Comparison of ENCODE assay signal across 28 cellular contexts in genomic region chr10:30503700-30504462, GRCh38.
DNase-seq lines count a peak whose midpoint lies in the region; ATAC-seq and TF ChIP-seq lines count a peak whose summit lies in the region.
"Had no signal": no experiment of that assay in that cellular context is flagged by ENCODE, and none has a peak within 500 bp of the region (broad histone marks: within the 10 kb centered on the region; RNA-seq: fewer than 3 reads in every experiment).

No MANE protein-coding gene starts in this region.

- H3K9ac ChIP-seq in OCI-LY1 (ENCODE audit: low read length) = no peak overlapping the region
- H3K9ac ChIP-seq in neural progenitor cell = no peak overlapping the region

- peak overlapping the region; percentile 64 for H3K27ac Mint-ChIP-seq in activated CD8-positive, alpha-beta memory T cell treated with anti-CD3 and anti-CD28 coated beads, Interleukin-2, amount 10 ng/mL, durations not matched to agents 7 days and 5 days
- peak overlapping the region; percentile 86 for H3K27ac Mint-ChIP-seq in central memory CD8-positive, alpha-beta T cell (ENCODE audit: low read depth)
- peak overlapping the region; percentile 1 for H3K27ac Mint-ChIP-seq in neural progenitor cell
- H3K27ac Mint-ChIP-seq: activated T-helper 17 cell treated with anti-CD3 and anti-CD28 coated beads, Interleukin-2, amount 50 U/mL, for 72 hours had no signal

- no peaks in the 10 kb centered on the region for H3K9me3 Mint-ChIP-seq in activated CD8-positive, alpha-beta memory T cell treated with anti-CD3 and anti-CD28 coated beads, Interleukin-2, amount 10 ng/mL, durations not matched to agents 7 days and 5 days (ENCODE audit: low read depth)
- H3K9me3 Mint-ChIP-seq in central memory CD8-positive, alpha-beta T cell = no peaks in the 10 kb centered on the region
- H3K9me3 Mint-ChIP-seq in neural progenitor cell = no peaks in the 10 kb centered on the region
- H3K9me3 Mint-ChIP-seq: activated naive CD8-positive, alpha-beta T cell treated with anti-CD3 and anti-CD28 coated beads, Interleukin-2, amount 50 U/mL, for 24 hours; activated T-helper 17 cell treated with anti-CD3 and anti-CD28 coated beads, Interleukin-2, amount 50 U/mL, for 72 hours had no signal

- H3K4me1 ChIP-seq in OCI-LY1 (ENCODE audit: insufficient read depth, low read length, severe bottlenecking) (peaks cover 82% of the 10 kb centered on the region), neural progenitor cell (no peaks in the 10 kb centered on the region)
- H3K4me1 ChIP-seq: body of pancreas, HAP-1, vagina had no signal

- CTCF ChIA-PET in activated CD8-positive, alpha-beta memory T cell treated with anti-CD3 and anti-CD28 coated beads, Interleukin-2, amount 10 ng/mL, durations not matched to agents 7 days and 5 days (lab: Charles Lee) = interaction anchor here (1.0 to 1.5 kb wide), 5 partner anchors 16 to 78 kb away, joined by 3 to 7 read pairs (median 3); no protein-coding TSS in a partner anchor

- H2AFZ ChIP-seq in OCI-LY1 (ENCODE audit: low read length) (no peak overlapping the region), neural progenitor cell (replicated peaks) (no peak overlapping the region)

- H4K20me1 ChIP-seq in OCI-LY1 (ENCODE audit: insufficient read depth, low read length) (no peaks in the 10 kb centered on the region), neural progenitor cell (ENCODE audit: low read depth) (no peaks in the 10 kb centered on the region)

- ATAC-seq in activated CD8-positive, alpha-beta memory T cell treated with anti-CD3 and anti-CD28 coated beads, Interleukin-2, amount 10 ng/mL, durations not matched to agents 7 days and 5 days = no peak
- no peak for ATAC-seq in central memory CD8-positive, alpha-beta T cell (replicated peaks; ENCODE audit: extremely low read depth, poor library complexity, severe bottlenecking)
- no peak for ATAC-seq in GM19467 (IDR thresholded peaks at IDR 0.05; ENCODE audit: unreplicated experiment)
- no peak for ATAC-seq in GM19324 (IDR thresholded peaks at IDR 0.05; ENCODE audit: low FRiP score, unreplicated experiment)
- ATAC-seq: activated naive CD8-positive, alpha-beta T cell treated with anti-CD3 and anti-CD28 coated beads, Interleukin-2, amount 50 U/mL, for 24 hours; activated T-helper 17 cell treated with anti-CD3 and anti-CD28 coated beads, Interleukin-2, amount 50 U/mL, for 72 hours; body of pancreas had no signal

- TF ChIP-seq CTCF in OCI-LY1 (IDR thresholded peaks at IDR 0.05; ENCODE audit: low read length) = no peak
- TF ChIP-seq CTCF in neural progenitor cell (IDR thresholded peaks at IDR 0.05) = no peak

- H3K79me2 ChIP-seq in OCI-LY1 (ENCODE audit: insufficient read depth, low read length) (no peaks in the 10 kb centered on the region), neural progenitor cell (ENCODE audit: low read depth) (no peaks in the 10 kb centered on the region)

- no peaks in the 10 kb centered on the region for H3F3A ChIP-seq in OCI-LY1 (ENCODE audit: insufficient read depth, low read length)
- no peaks in the 10 kb centered on the region for H3F3A ChIP-seq in neural progenitor cell (ENCODE audit: low read depth)

- peaks cover 7% of the 10 kb centered on the region for H3K36me3 Mint-ChIP-seq in activated CD8-positive, alpha-beta memory T cell treated with anti-CD3 and anti-CD28 coated beads, Interleukin-2, amount 10 ng/mL, durations not matched to agents 7 days and 5 days
- H3K36me3 Mint-ChIP-seq in central memory CD8-positive, alpha-beta T cell (ENCODE audit: insufficient read depth) = peaks cover 7% of the 10 kb centered on the region
- no peaks in the 10 kb centered on the region for H3K36me3 Mint-ChIP-seq in neural progenitor cell

- H3K4me3 Mint-ChIP-seq in activated CD8-positive, alpha-beta memory T cell treated with anti-CD3 and anti-CD28 coated beads, Interleukin-2, amount 10 ng/mL, durations not matched to agents 7 days and 5 days = no peak overlapping the region
- H3K4me3 Mint-ChIP-seq in central memory CD8-positive, alpha-beta T cell = peak overlapping the region; percentile 48
- no peak overlapping the region for H3K4me3 Mint-ChIP-seq in neural progenitor cell

- no peak for DNase-seq in activated CD8-positive, alpha-beta memory T cell treated with anti-CD3 and anti-CD28 coated beads, Interleukin-2, amount 10 ng/mL, durations not matched to agents 7 days and 5 days
- DNase-seq in activated CD8-positive, alpha-beta memory T cell treated with anti-CD3 and anti-CD28 coated beads for 24 hours = no peak
- no peak for DNase-seq in central memory CD8-positive, alpha-beta T cell (ENCODE audit: low spot score in 2 of 2)
- DNase-seq in neural progenitor cell (ENCODE audit: low spot score) = no peak
- DNase-seq in NCI-H510A (lab: John Stamatoyannopoulos, UW) = no peak
- DNase-seq: activated naive CD8-positive, alpha-beta T cell treated with anti-CD3 and anti-CD28 coated beads, Interleukin-2, amount 50 U/mL, for 24 hours; body of pancreas; DMS 273 treated with DMSO at 0.1 percent for 48 hours; effector memory CD4-positive, alpha-beta T cell; esophagus squamous epithelium; Kasumi-1; kidney; lower lobe of right lung; NCI-H1092 treated with DMSO at 0.1 percent for 48 hours; NCI-H2029; NCI-H226; NCI-H82; SHP77; SW 1271; WERI-Rb-1 had no signal

- H3K27me3 ChIP-seq in OCI-LY1 (ENCODE audit: insufficient read depth, low read length) = no peaks in the 10 kb centered on the region
- no peaks in the 10 kb centered on the region for H3K27me3 ChIP-seq in neural progenitor cell
- H3K27me3 ChIP-seq: body of pancreas, esophagus squamous epithelium, vagina had no signal

- H3K27me3 Mint-ChIP-seq in activated CD8-positive, alpha-beta memory T cell treated with anti-CD3 and anti-CD28 coated beads, Interleukin-2, amount 10 ng/mL, durations not matched to agents 7 days and 5 days = no peaks in the 10 kb centered on the region
- H3K27me3 Mint-ChIP-seq in central memory CD8-positive, alpha-beta T cell = no peaks in the 10 kb centered on the region
- H3K27me3 Mint-ChIP-seq in neural progenitor cell (ENCODE audit: insufficient read depth, low read depth) = no peaks in the 10 kb centered on the region
- H3K27me3 Mint-ChIP-seq: activated naive CD8-positive, alpha-beta T cell treated with anti-CD3 and anti-CD28 coated beads, Interleukin-2, amount 50 U/mL, for 24 hours; activated T-helper 17 cell treated with anti-CD3 and anti-CD28 coated beads, Interleukin-2, amount 50 U/mL, for 72 hours had no signal

- H3K4me3 ChIP-seq in OCI-LY1 (ENCODE audit: low read depth, low read length, poor library complexity, severe bottlenecking) (no peak overlapping the region), neural progenitor cell (no peak overlapping the region)
- H3K4me3 ChIP-seq: body of pancreas, esophagus squamous epithelium, HAP-1, lower lobe of right lung, thoracic aorta, vagina had no signal

- H3K4me1 Mint-ChIP-seq in activated CD8-positive, alpha-beta memory T cell treated with anti-CD3 and anti-CD28 coated beads, Interleukin-2, amount 10 ng/mL, durations not matched to agents 7 days and 5 days = peaks cover 73% of the 10 kb centered on the region
- peaks cover 70% of the 10 kb centered on the region for H3K4me1 Mint-ChIP-seq in central memory CD8-positive, alpha-beta T cell
- H3K4me1 Mint-ChIP-seq in neural progenitor cell = peaks cover 2% of the 10 kb centered on the region

- H3K9me2 ChIP-seq in OCI-LY1 (ENCODE audit: low read depth, low read length) = no peaks in the 10 kb centered on the region

- no peaks in the 10 kb centered on the region for H3K36me3 ChIP-seq in OCI-LY1 (ENCODE audit: insufficient read depth, low read length)
- no peaks in the 10 kb centered on the region for H3K36me3 ChIP-seq in neural progenitor cell
- H3K36me3 ChIP-seq: esophagus squamous epithelium, HAP-1, lower lobe of right lung, thoracic aorta, vagina, WERI-Rb-1 had no signal

- H3K4me2 ChIP-seq in OCI-LY1 (ENCODE audit: low read length) (no peak overlapping the region; the same call in 1 of the 2 replicates), neural progenitor cell (no peak overlapping the region)

- H3K9me3 ChIP-seq in OCI-LY1 (ENCODE audit: low read length) (no peaks in the 10 kb centered on the region), neural progenitor cell (ENCODE audit: low read depth) (no peaks in the 10 kb centered on the region)
- H3K9me3 ChIP-seq: body of pancreas, esophagus squamous epithelium, HAP-1, lower lobe of right lung, thoracic aorta, vagina had no signal

- H3K27ac ChIP-seq in OCI-LY1 (ENCODE audit: low read depth, low read length, poor library complexity, severe bottlenecking) (peak overlapping the region; percentile 89), neural progenitor cell (no peak overlapping the region)
- H3K27ac ChIP-seq: C4-2B, lower lobe of right lung, thoracic aorta, vagina, WERI-Rb-1 had no signal

Comparison
In these comparisons a context has a peak if more than half of its experiments do, and no peak if none do; other contexts are left out.
1. H3K27ac Mint-ChIP-seq: peak in every context shown above with its lines; median percentile 86 in central memory CD8-positive, alpha-beta T cell; 64 in activated CD8-positive, alpha-beta memory T cell treated with anti-CD3 and anti-CD28 coated beads, Interleukin-2, amount 10 ng/mL, durations not matched to agents 7 days and 5 days; 1 in neural progenitor cell.